In genomic region chr6:132931937-132932336, GRCh38 we compare ENCODE assay signal across 13 cellular contexts.
A peak's percentile ranks its signal among the peaks of the same experiment; 100 is the strongest.
DNase-seq lines count a peak whose midpoint lies in the region; ATAC-seq and TF ChIP-seq lines count a peak whose summit lies in the region.
"Had no signal": no experiment of that assay in that cellular context is flagged by ENCODE, and none has a peak within 500 bp of the region (broad histone marks: within the 10 kb centered on the region; RNA-seq: fewer than 3 reads in every experiment).

No MANE protein-coding gene starts in this region.

- POLR2A ChIA-PET in activated CD4-positive, alpha-beta T cell treated with anti-CD3 and anti-CD28 coated beads, Interleukin-2, amount 10 ng/mL, durations not matched to agents 7 days and 5 days (lab: Charles Lee): interaction anchor here (0.6 kb wide), 1 partner anchor 811 kb away, joined by 3 read pairs; no protein-coding TSS in a partner anchor
- POLR2A ChIA-PET in Caco-2 (lab: Charles Lee): no interaction called here

- peak; percentile 79 for DNase-seq in AG20443 (ENCODE audit: low spot score)
- DNase-seq in LHCN-M2 (ENCODE audit: low read depth): peak; percentile 82
- DNase-seq in cardiac fibroblast (ENCODE audit: low read depth in 2 of 2): peak; percentile 48 to 69
- no peak for DNase-seq in activated CD4-positive, alpha-beta T cell treated with anti-CD3 and anti-CD28 coated beads, Interleukin-2, amount 10 ng/mL, durations not matched to agents 7 days and 5 days
- DNase-seq in activated naive CD4-positive, alpha-beta T cell treated with anti-CD3 and anti-CD28 coated beads, Interleukin-2, amount 50 U/mL, for 72 hours (ENCODE audit: low spot score in 2 of 2): no peak
- no peak for DNase-seq in Caco-2
- DNase-seq: activated CD4-positive, CD25-positive, alpha-beta regulatory T cell treated with anti-CD3 and anti-CD28 coated beads, Interleukin-2, amount 50 U/mL, for 72 hours; activated naive CD4-positive, alpha-beta T cell treated with Interleukin-2 at 50 U/mL for 16 hours; C1 segment of cervical spinal cord; NCI-H187 treated with DMSO at 0.1 percent for 48 hours; RPMI8226 had no signal

- H3K27me3 Mint-ChIP-seq in activated CD4-positive, alpha-beta T cell treated with anti-CD3 and anti-CD28 coated beads, Interleukin-2, amount 10 ng/mL, durations not matched to agents 7 days and 5 days: peaks cover 24% of the 10 kb centered on the region
- peaks cover 15% of the 10 kb centered on the region for H3K27me3 Mint-ChIP-seq in Caco-2 (ENCODE audit: insufficient read depth, unreplicated experiment)

- H3K79me2 ChIP-seq in neural cell (replicated peaks; ENCODE audit: insufficient read depth, low read length): no peaks in the 10 kb centered on the region

- H3K4me3 ChIP-seq in cardiac fibroblast (replicated peaks in 1 of 2; ENCODE audit: low read depth in 2 of 2, low read length in 2 of 2) (no peak overlapping the region), neural cell (ENCODE audit: low read length) (no peak overlapping the region), Caco-2 (ENCODE audit: low read depth, low read length) (no peak overlapping the region)

- no peaks in the 10 kb centered on the region for H3K36me3 Mint-ChIP-seq in activated CD4-positive, alpha-beta T cell treated with anti-CD3 and anti-CD28 coated beads, Interleukin-2, amount 10 ng/mL, durations not matched to agents 7 days and 5 days (ENCODE audit: low read depth)
- no peaks in the 10 kb centered on the region for H3K36me3 Mint-ChIP-seq in activated naive CD4-positive, alpha-beta T cell treated with anti-CD3 and anti-CD28 coated beads, Interleukin-2, amount 50 U/mL, for 72 hours
- H3K36me3 Mint-ChIP-seq in Caco-2 (ENCODE audit: insufficient read depth, unreplicated experiment): no peaks in the 10 kb centered on the region

- no peak overlapping the region for H2AFZ ChIP-seq in neural cell (ENCODE audit: low read depth, low read length)

- TF ChIP-seq RAD21 in neural cell (conservative IDR thresholded peaks at IDR 0.05): no peak

- no peak for TF ChIP-seq EP300 in neural cell (conservative IDR thresholded peaks at IDR 0.05; ENCODE audit: poor library complexity, severe bottlenecking)

- H3K9me3 Mint-ChIP-seq in activated CD4-positive, alpha-beta T cell treated with anti-CD3 and anti-CD28 coated beads, Interleukin-2, amount 10 ng/mL, durations not matched to agents 7 days and 5 days: no peaks in the 10 kb centered on the region
- no peaks in the 10 kb centered on the region for H3K9me3 Mint-ChIP-seq in activated naive CD4-positive, alpha-beta T cell treated with anti-CD3 and anti-CD28 coated beads, Interleukin-2, amount 50 U/mL, for 72 hours
- H3K9me3 Mint-ChIP-seq in Caco-2 (ENCODE audit: unreplicated experiment): no peaks in the 10 kb centered on the region

- CTCF ChIA-PET in activated CD4-positive, alpha-beta T cell treated with anti-CD3 and anti-CD28 coated beads, Interleukin-2, amount 10 ng/mL, durations not matched to agents 7 days and 5 days (lab: Charles Lee): no interaction called here
- CTCF ChIA-PET in Caco-2 (lab: Charles Lee): no interaction called here

- H4K20me1 ChIP-seq in neural cell (ENCODE audit: insufficient read depth): no peaks in the 10 kb centered on the region

- no TSS peak for BruUV-seq in Caco-2 (replicated peaks; lab: Mats Ljungman, UMichigan)

- no peaks in the 10 kb centered on the region for H3K4me1 ChIP-seq in Caco-2

- H3K9me2 ChIP-seq in neural cell (ENCODE audit: insufficient read depth, low read length): no peaks in the 10 kb centered on the region

- ATAC-seq in activated naive CD4-positive, alpha-beta T cell treated with anti-CD3 and anti-CD28 coated beads, Interleukin-2, amount 50 U/mL, for 72 hours: no peak
- ATAC-seq in HG03469 (IDR thresholded peaks at IDR 0.05; ENCODE audit: unreplicated experiment): no peak

- no peaks in the 10 kb centered on the region for H3K4me1 Mint-ChIP-seq in activated CD4-positive, alpha-beta T cell treated with anti-CD3 and anti-CD28 coated beads, Interleukin-2, amount 10 ng/mL, durations not matched to agents 7 days and 5 days
- no peaks in the 10 kb centered on the region for H3K4me1 Mint-ChIP-seq in Caco-2 (ENCODE audit: low read depth, unreplicated experiment)

- H3K9me3 ChIP-seq in neural cell (ENCODE audit: low read length): no peaks in the 10 kb centered on the region
- H3K9me3 ChIP-seq in Caco-2: no peaks in the 10 kb centered on the region

- TF ChIP-seq CTCF in cardiac fibroblast (IDR thresholded peaks at IDR 0.05; ENCODE audit: low read depth, low read length) (no peak), neural cell (IDR thresholded peaks at IDR 0.05; ENCODE audit: poor library complexity, severe bottlenecking) (no peak), Caco-2 (IDR thresholded peaks at IDR 0.05; ENCODE audit: insufficient read depth in 1 of 2, low read depth in 1 of 2, low read length in 1 of 2, severe bottlenecking in 1 of 2, unreplicated experiment in 1 of 2) (no peak)

- no peak overlapping the region for H3K4me3 Mint-ChIP-seq in activated CD4-positive, alpha-beta T cell treated with anti-CD3 and anti-CD28 coated beads, Interleukin-2, amount 10 ng/mL, durations not matched to agents 7 days and 5 days
- H3K4me3 Mint-ChIP-seq in Caco-2 (ENCODE audit: unreplicated experiment): no peak overlapping the region

- intact Hi-C loops in Caco-2 (cut with micrococcal nuclease; ENCODE audit: unreplicated experiment): no loop called here

- no peaks in the 10 kb centered on the region for H3K36me3 ChIP-seq in neural cell (ENCODE audit: insufficient read depth, low read length)
- no peaks in the 10 kb centered on the region for H3K36me3 ChIP-seq in Caco-2 (ENCODE audit: control insufficient read depth, insufficient read depth, low read length)

- no peak overlapping the region for H3K27ac Mint-ChIP-seq in activated CD4-positive, alpha-beta T cell treated with anti-CD3 and anti-CD28 coated beads, Interleukin-2, amount 10 ng/mL, durations not matched to agents 7 days and 5 days
- no peak overlapping the region for H3K27ac Mint-ChIP-seq in activated naive CD4-positive, alpha-beta T cell treated with anti-CD3 and anti-CD28 coated beads, Interleukin-2, amount 50 U/mL, for 72 hours
- no peak overlapping the region for H3K27ac Mint-ChIP-seq in Caco-2 (ENCODE audit: unreplicated experiment)

- no peak overlapping the region for H3K4me2 ChIP-seq in neural cell (ENCODE audit: low read length)

- peak overlapping the region; percentile 82 for H3K27ac ChIP-seq in neural cell (ENCODE audit: low read length)

- H3K9ac ChIP-seq in neural cell (ENCODE audit: low read length): peak overlapping the region; percentile 46

- H3F3A ChIP-seq in neural cell (ENCODE audit: insufficient read depth, low read length, poor library complexity, severe bottlenecking): peaks cover 7% of the 10 kb centered on the region

- H3K27me3 ChIP-seq in neural cell (ENCODE audit: insufficient read depth, low read depth, low read length) (no peaks in the 10 kb centered on the region), Caco-2 (replicated peaks; ENCODE audit: control insufficient read depth, insufficient read depth, low read length) (no peaks in the 10 kb centered on the region; the same call in 1 of the 2 replicates)

TF ChIP-seq in neural cell, 6 proteins besides CTCF, POLR2A, EP300 and RAD21:
- no peak for TF ChIP-seq EZH2 (IDR thresholded peaks at IDR 0.05; ENCODE audit: borderline replicate concordance, insufficient read depth, low read length, poor library complexity, severe bottlenecking)
- TF ChIP-seq POLR2AphosphoS5 (IDR thresholded peaks at IDR 0.05): no peak
- no peak for TF ChIP-seq MXI1 (conservative IDR thresholded peaks at IDR 0.05; ENCODE audit: poor library complexity, severe bottlenecking)
- TF ChIP-seq, protein P1, sequence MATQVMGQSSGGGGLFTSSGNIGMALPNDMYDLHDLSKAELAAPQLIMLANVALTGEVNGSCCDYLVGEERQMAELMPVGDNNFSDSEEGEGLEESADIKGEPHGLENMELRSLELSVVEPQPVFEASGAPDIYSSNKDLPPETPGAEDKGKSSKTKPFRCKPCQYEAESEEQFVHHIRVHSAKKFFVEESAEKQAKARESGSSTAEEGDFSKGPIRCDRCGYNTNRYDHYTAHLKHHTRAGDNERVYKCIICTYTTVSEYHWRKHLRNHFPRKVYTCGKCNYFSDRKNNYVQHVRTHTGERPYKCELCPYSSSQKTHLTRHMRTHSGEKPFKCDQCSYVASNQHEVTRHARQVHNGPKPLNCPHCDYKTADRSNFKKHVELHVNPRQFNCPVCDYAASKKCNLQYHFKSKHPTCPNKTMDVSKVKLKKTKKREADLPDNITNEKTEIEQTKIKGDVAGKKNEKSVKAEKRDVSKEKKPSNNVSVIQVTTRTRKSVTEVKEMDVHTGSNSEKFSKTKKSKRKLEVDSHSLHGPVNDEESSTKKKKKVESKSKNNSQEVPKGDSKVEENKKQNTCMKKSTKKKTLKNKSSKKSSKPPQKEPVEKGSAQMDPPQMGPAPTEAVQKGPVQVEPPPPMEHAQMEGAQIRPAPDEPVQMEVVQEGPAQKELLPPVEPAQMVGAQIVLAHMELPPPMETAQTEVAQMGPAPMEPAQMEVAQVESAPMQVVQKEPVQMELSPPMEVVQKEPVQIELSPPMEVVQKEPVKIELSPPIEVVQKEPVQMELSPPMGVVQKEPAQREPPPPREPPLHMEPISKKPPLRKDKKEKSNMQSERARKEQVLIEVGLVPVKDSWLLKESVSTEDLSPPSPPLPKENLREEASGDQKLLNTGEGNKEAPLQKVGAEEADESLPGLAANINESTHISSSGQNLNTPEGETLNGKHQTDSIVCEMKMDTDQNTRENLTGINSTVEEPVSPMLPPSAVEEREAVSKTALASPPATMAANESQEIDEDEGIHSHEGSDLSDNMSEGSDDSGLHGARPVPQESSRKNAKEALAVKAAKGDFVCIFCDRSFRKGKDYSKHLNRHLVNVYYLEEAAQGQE (IDR thresholded peaks at IDR 0.05; ENCODE audit: borderline replicate concordance): no peak
- TF ChIP-seq SMC3 (conservative IDR thresholded peaks at IDR 0.05; ENCODE audit: poor library complexity): no peak
- TF ChIP-seq TAF1 (IDR thresholded peaks at IDR 0.05; ENCODE audit: low read depth): no peak

Comparison
In these comparisons a context has a peak if more than half of its experiments do, and no peak if none do; other contexts are left out.
1. DNase-seq: peak in AG20443 (single experiment), LHCN-M2 (single experiment) and cardiac fibroblast (2 of 2); none in activated CD4-positive, alpha-beta T cell treated with anti-CD3 and anti-CD28 coated beads, Interleukin-2, amount 10 ng/mL, durations not matched to agents 7 days and 5 days (single experiment), activated naive CD4-positive, alpha-beta T cell treated with anti-CD3 and anti-CD28 coated beads, Interleukin-2, amount 50 U/mL, for 72 hours (0 of 2) and Caco-2 (0 of 2).